1 cellular context compared by ENCODE assay signal in the genomic region with DNA sequence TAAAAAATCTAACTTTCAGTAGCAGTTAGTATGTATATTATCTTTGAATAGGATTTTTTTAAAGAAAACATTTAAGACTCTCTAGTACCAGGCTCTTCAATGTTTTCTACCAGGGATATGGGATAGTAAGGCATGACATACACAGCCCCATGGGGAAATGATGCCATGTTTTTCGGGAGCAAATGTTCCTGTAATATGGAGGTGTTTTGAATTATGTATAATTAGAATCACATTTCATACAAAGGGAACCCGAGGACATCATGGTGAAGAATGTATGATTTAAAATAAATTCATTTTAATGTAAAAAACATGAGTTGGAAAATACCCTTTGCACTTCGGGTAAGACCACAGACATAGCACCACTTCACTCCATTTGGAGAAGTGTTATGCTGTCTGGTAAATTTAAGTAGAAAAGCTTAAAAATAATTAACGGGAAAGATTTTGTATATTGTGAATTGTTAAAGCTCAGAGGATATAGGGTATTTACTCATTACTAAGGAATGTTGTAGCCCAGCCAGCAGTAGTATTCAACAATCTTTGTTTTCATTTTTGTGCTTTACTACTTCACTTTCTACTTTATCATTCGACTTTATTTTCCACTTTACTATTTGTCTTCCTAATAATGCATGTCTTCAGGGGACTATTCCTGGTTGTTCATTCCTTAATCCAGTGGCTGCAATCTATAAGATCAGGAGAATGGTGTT.
TF ChIP-seq lines count a peak whose summit lies in the region.

No MANE protein-coding gene starts in this region.

TF ChIP-seq in H1, 55 proteins besides CTCF, POLR2A, EP300 and RAD21 (continued from another document):
- TF ChIP-seq, protein P1, sequence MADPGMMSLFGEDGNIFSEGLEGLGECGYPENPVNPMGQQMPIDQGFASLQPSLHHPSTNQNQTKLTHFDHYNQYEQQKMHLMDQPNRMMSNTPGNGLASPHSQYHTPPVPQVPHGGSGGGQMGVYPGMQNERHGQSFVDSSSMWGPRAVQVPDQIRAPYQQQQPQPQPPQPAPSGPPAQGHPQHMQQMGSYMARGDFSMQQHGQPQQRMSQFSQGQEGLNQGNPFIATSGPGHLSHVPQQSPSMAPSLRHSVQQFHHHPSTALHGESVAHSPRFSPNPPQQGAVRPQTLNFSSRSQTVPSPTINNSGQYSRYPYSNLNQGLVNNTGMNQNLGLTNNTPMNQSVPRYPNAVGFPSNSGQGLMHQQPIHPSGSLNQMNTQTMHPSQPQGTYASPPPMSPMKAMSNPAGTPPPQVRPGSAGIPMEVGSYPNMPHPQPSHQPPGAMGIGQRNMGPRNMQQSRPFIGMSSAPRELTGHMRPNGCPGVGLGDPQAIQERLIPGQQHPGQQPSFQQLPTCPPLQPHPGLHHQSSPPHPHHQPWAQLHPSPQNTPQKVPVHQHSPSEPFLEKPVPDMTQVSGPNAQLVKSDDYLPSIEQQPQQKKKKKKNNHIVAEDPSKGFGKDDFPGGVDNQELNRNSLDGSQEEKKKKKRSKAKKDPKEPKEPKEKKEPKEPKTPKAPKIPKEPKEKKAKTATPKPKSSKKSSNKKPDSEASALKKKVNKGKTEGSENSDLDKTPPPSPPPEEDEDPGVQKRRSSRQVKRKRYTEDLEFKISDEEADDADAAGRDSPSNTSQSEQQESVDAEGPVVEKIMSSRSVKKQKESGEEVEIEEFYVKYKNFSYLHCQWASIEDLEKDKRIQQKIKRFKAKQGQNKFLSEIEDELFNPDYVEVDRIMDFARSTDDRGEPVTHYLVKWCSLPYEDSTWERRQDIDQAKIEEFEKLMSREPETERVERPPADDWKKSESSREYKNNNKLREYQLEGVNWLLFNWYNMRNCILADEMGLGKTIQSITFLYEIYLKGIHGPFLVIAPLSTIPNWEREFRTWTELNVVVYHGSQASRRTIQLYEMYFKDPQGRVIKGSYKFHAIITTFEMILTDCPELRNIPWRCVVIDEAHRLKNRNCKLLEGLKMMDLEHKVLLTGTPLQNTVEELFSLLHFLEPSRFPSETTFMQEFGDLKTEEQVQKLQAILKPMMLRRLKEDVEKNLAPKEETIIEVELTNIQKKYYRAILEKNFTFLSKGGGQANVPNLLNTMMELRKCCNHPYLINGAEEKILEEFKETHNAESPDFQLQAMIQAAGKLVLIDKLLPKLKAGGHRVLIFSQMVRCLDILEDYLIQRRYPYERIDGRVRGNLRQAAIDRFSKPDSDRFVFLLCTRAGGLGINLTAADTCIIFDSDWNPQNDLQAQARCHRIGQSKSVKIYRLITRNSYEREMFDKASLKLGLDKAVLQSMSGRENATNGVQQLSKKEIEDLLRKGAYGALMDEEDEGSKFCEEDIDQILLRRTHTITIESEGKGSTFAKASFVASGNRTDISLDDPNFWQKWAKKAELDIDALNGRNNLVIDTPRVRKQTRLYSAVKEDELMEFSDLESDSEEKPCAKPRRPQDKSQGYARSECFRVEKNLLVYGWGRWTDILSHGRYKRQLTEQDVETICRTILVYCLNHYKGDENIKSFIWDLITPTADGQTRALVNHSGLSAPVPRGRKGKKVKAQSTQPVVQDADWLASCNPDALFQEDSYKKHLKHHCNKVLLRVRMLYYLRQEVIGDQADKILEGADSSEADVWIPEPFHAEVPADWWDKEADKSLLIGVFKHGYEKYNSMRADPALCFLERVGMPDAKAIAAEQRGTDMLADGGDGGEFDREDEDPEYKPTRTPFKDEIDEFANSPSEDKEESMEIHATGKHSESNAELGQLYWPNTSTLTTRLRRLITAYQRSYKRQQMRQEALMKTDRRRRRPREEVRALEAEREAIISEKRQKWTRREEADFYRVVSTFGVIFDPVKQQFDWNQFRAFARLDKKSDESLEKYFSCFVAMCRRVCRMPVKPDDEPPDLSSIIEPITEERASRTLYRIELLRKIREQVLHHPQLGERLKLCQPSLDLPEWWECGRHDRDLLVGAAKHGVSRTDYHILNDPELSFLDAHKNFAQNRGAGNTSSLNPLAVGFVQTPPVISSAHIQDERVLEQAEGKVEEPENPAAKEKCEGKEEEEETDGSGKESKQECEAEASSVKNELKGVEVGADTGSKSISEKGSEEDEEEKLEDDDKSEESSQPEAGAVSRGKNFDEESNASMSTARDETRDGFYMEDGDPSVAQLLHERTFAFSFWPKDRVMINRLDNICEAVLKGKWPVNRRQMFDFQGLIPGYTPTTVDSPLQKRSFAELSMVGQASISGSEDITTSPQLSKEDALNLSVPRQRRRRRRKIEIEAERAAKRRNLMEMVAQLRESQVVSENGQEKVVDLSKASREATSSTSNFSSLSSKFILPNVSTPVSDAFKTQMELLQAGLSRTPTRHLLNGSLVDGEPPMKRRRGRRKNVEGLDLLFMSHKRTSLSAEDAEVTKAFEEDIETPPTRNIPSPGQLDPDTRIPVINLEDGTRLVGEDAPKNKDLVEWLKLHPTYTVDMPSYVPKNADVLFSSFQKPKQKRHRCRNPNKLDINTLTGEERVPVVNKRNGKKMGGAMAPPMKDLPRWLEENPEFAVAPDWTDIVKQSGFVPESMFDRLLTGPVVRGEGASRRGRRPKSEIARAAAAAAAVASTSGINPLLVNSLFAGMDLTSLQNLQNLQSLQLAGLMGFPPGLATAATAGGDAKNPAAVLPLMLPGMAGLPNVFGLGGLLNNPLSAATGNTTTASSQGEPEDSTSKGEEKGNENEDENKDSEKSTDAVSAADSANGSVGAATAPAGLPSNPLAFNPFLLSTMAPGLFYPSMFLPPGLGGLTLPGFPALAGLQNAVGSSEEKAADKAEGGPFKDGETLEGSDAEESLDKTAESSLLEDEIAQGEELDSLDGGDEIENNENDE (IDR thresholded peaks at IDR 0.05; ENCODE audit: insufficient replicate concordance, low read length): no peak
- TF ChIP-seq KDM5A (IDR thresholded peaks at IDR 0.05; ENCODE audit: low read length): no peak
- no peak for TF ChIP-seq MAFK (IDR thresholded peaks at IDR 0.05; ENCODE audit: low read depth, low read length)
- no peak for TF ChIP-seq GABPA (IDR thresholded peaks at IDR 0.05; ENCODE audit: borderline replicate concordance, insufficient read depth, low read length)
- TF ChIP-seq ASH2L (IDR thresholded peaks at IDR 0.05; ENCODE audit: low read length): no peak
TF ChIP-seq in H1: peak in this region for 0.
